In genomic region chr3:150546226-150547044, GRCh38 we compare ENCODE assay signal across 8 cellular contexts. TPM values are rescaled to one million over a fixed set of nuclear protein-coding genes. Genes with fewer than 3 reads are reported as not detected.
A peak's percentile ranks its signal among the peaks of the same experiment; 100 is the strongest.
DNase-seq lines count a peak whose midpoint lies in the region; ATAC-seq, FAIRE-seq and TF ChIP-seq lines count a peak whose summit lies in the region.

TSS of gene EIF2A (plus strand) at chr3:150546787. CDS start at chr3:150546803, 16 bp downstream.
TSS of gene SERP1 (minus strand) at chr3:150546496. CDS start at chr3:150546135, 361 bp downstream.

- POLR2A ChIA-PET in activated CD4-positive, alpha-beta memory T cell treated with anti-CD3 and anti-CD28 coated beads for 36 hours (lab: Charles Lee) = interaction anchor here (0.6 to 4.8 kb wide), 6 partner anchors 56 to 1685 kb away, joined by 4 to 74 read pairs (median 8); partner anchors contain the start of genes SELENOT, SIAH2 and TSC22D2
- POLR2A ChIA-PET in HepG2 (lab: Yijun Ruan, JAX) = interaction anchor here (0.7 to 2.8 kb wide), 15 partner anchors 9 to 233 kb away, joined by 3 to 21 read pairs (median 3); partner anchors contain the start of genes ERICH6, SELENOT, SIAH2 and TSC22D2

- CTCF ChIA-PET in activated CD4-positive, alpha-beta memory T cell treated with anti-CD3 and anti-CD28 coated beads for 36 hours (lab: Charles Lee) = interaction anchor here (0.7 to 1.6 kb wide), 3 partner anchors 18 to 192 kb away, joined by 3 to 4 read pairs (median 4); no protein-coding TSS in a partner anchor
- CTCF ChIA-PET in HepG2 (lab: Yijun Ruan, JAX; ENCODE audit: low intra/inter-chr PET ratio, low total read pairs) = no interaction called here

- H3K27me3 ChIP-seq in HepG2 (ENCODE audit: control insufficient read depth in 1 of 2, insufficient read depth in 2 of 2, low read length in 2 of 2) = peaks cover 0 to 7% of the 10 kb centered on the region in 2 experiments; a peak in 1 of 5 replicates

- TF ChIP-seq CTCF in HepG2 (CRISPR knock-in tag; IDR thresholded peaks at IDR 0.05) = peak; percentile 11; the same call in 1 of the 2 replicates

- DNase-seq in CD1c-positive myeloid dendritic cell (ENCODE audit: extremely low spot score) = peak; percentile 100
- DNase-seq in NCI-H82 treated with DMSO at 0.1 percent for 48 hours (lab: John Stamatoyannopoulos, UW; ENCODE audit: unreplicated experiment) = peak; percentile 91
- peak; percentile 100 for DNase-seq in activated CD4-positive, alpha-beta memory T cell treated with anti-CD3 and anti-CD28 coated beads for 36 hours
- DNase-seq in dermis microvascular lymphatic vessel endothelial cell (ENCODE audit: low read depth in 2 of 2) = peak; percentile 99
- DNase-seq in HepG2 (ENCODE audit: low spot score) = peak; percentile 97
- DNase-seq in stimulated activated CD4-positive, alpha-beta T cell treated with anti-CD3 and anti-CD28 coated beads, Interleukin-4, amount 100 ng/mL, for 1 hour = peak; percentile 99

- peaks cover 58% of the 10 kb centered on the region for H3K4me1 Mint-ChIP-seq in activated CD4-positive, alpha-beta memory T cell treated with anti-CD3 and anti-CD28 coated beads for 36 hours (ENCODE audit: low read depth)

- peaks cover 83% of the 10 kb centered on the region for H3K79me2 ChIP-seq in HepG2 (ENCODE audit: insufficient read depth, low read length)

- peak in 1 of 2 experiments; percentile 13; a peak in 1 of 4 replicates for TF ChIP-seq EP300 in HepG2 (IDR thresholded peaks at IDR 0.05; ENCODE audit: low read depth in 2 of 2, low read length in 2 of 2)
- no peak; the same call in 1 of the 2 replicates for TF ChIP-seq EP300 in HepG2 (CRISPR knock-in tag; IDR thresholded peaks at IDR 0.05; ENCODE audit: borderline replicate concordance)

- peak within 1 kb of the TSS; percentile 97 for H3K27ac ChIP-seq in HepG2 (ENCODE audit: extremely low read length, insufficient read depth, low read length)

- ATAC-seq in GM19438 (IDR thresholded peaks at IDR 0.05; ENCODE audit: low read depth, unreplicated experiment) (peak; percentile 91), HG03575 (IDR thresholded peaks at IDR 0.05; ENCODE audit: extremely low read depth, insufficient number of reproducible peaks, low FRiP score, unreplicated experiment) (peak; percentile 73), HepG2 (peak; percentile 98)

- H3K9me3 ChIP-seq in HepG2 (ENCODE audit: low read length) = no peaks in the 10 kb centered on the region

- H3K9ac ChIP-seq in HepG2 (ENCODE audit: insufficient read depth, low read depth, low read length) = peak within 1 kb of the TSS; percentile 99

- H4K20me1 ChIP-seq in HepG2 (ENCODE audit: insufficient read depth, low read length) = peaks cover 17% of the 10 kb centered on the region; the same call in 1 of the 2 replicates

- peaks cover 60% of the 10 kb centered on the region for H3K4me1 ChIP-seq in HepG2 (ENCODE audit: insufficient read depth, low read length)

- H3K4me2 ChIP-seq in HepG2 (ENCODE audit: low read depth, low read length) = peak within 1 kb of the TSS; percentile 74

- intact Hi-C loops in activated CD4-positive, alpha-beta memory T cell treated with anti-CD3 and anti-CD28 coated beads for 36 hours (cut with micrococcal nuclease) = loop anchor here (1.0 to 10.0 kb wide), 13 partner anchors 36 to 738 kb away; partner anchors contain the start of genes ERICH6, MED12L, PFN2 and SELENOT
- intact Hi-C loops in HepG2 (cut with micrococcal nuclease; ENCODE audit: unreplicated experiment) = loop anchor here (5.0 to 10.0 kb wide), 2 partner anchors 134 to 158 kb away; partner anchors contain the start of gene ERICH6

- under 1% methylated on average over 25 of the region's 86 CpGs for WGBS in HepG2 (ENCODE audit: low lambda C conversion rate)

- peak; percentile 93 to 97 for TF ChIP-seq POLR2A in HepG2 (IDR thresholded peaks at IDR 0.05; ENCODE audit: insufficient read depth in 1 of 2, low read depth in 2 of 2, low read length in 2 of 2)

- in situ Hi-C loops in HepG2 (cut with HindIII; ENCODE audit: extremely low pct_ligation_motif_present, low pct_unique_long_range_greater_than_20kb) = loop anchor here (5.0 kb wide), 1 partner anchor 56 kb away; the partner anchor contains the start of gene SELENOT

- peak within 1 kb of the TSS; percentile 94 to 99 (median 97) for H3K4me3 ChIP-seq in HepG2 (replicated peaks in 1 of 3; ENCODE audit: insufficient read depth in 1 of 3, low read depth in 2 of 3, low read length in 3 of 3)

- H3K36me3 ChIP-seq in HepG2 (replicated peaks in 1 of 2; ENCODE audit: control insufficient read depth in 1 of 2, insufficient read depth in 2 of 2, low read length in 2 of 2) = peaks cover 2 to 21% of the 10 kb centered on the region in 2 experiments; a peak in 4 of 5 replicates

- peak within 1 kb of the TSS; percentile 75 for H2AFZ ChIP-seq in HepG2 (ENCODE audit: low read length)

- H3K36me3 Mint-ChIP-seq in activated CD4-positive, alpha-beta memory T cell treated with anti-CD3 and anti-CD28 coated beads for 36 hours = peaks cover 45% of the 10 kb centered on the region

- peak within 1 kb of the TSS; percentile 99 for H3K4me3 Mint-ChIP-seq in activated CD4-positive, alpha-beta memory T cell treated with anti-CD3 and anti-CD28 coated beads for 36 hours

- H3K9me3 Mint-ChIP-seq in activated CD4-positive, alpha-beta memory T cell treated with anti-CD3 and anti-CD28 coated beads for 36 hours = no peaks in the 10 kb centered on the region

- peak; percentile 57; the same call in 1 of the 2 replicates for TF ChIP-seq RAD21 in HepG2 (CRISPR knock-in tag; IDR thresholded peaks at IDR 0.05)

- H3K27me3 Mint-ChIP-seq in activated CD4-positive, alpha-beta memory T cell treated with anti-CD3 and anti-CD28 coated beads for 36 hours = no peaks in the 10 kb centered on the region

- peak; percentile 83 for FAIRE-seq in HepG2 (lab: Jason Lieb, UNC)

- H3K27ac Mint-ChIP-seq in activated CD4-positive, alpha-beta memory T cell treated with anti-CD3 and anti-CD28 coated beads for 36 hours = peak within 1 kb of the TSS; percentile 96

- BruUV-seq in HepG2 (replicated peaks; lab: Mats Ljungman, UMichigan) = no TSS peak

TF ChIP-seq in HepG2, 621 proteins besides CTCF, POLR2A, EP300 and RAD21 (continues in another document):
- peak; percentile 64; the same call in 1 of the 2 replicates for TF ChIP-seq MIER3 (CRISPR knock-in tag; IDR thresholded peaks at IDR 0.05; ENCODE audit: borderline replicate concordance)

RNA-seq across cellular contexts. Expression of gene EIF2A, which starts in this region (rescaled TPM):
- total RNA-seq in activated CD4-positive, alpha-beta memory T cell treated with anti-CD3 and anti-CD28 coated beads for 36 hours = 100 to 1,000 TPM; 131 to 137 TPM
- 165 and 216 TPM in 2 replicates for total RNA-seq in dermis microvascular lymphatic vessel endothelial cell
- 124 and 181 TPM in 2 replicates for total RNA-seq in HepG2 (2016; rRNA removed; fragmentation: Illumina TruSeq; extraction: Trizol)
- 107 and 124 TPM in 2 replicates for total RNA-seq in HepG2 (2016; cell fraction: cytosol; rRNA removed; fragmentation: Illumina TruSeq; extraction: Trizol; ENCODE audit: low read depth)
- total RNA-seq in HepG2 (2016; cell fraction: insoluble cytoplasmic fraction; rRNA removed; fragmentation: Illumina TruSeq; extraction: Trizol) = 129 and 176 TPM in 2 replicates
- 181 and 205 TPM in 2 replicates for total RNA-seq in HepG2 (2016; cell fraction: membrane; rRNA removed; fragmentation: Illumina TruSeq; extraction: Trizol)
- total RNA-seq in HepG2 (2016; cell fraction: nucleus; rRNA removed; fragmentation: Illumina TruSeq; extraction: Trizol) = 96.9 and 98.8 TPM in 2 replicates
- polyA plus RNA-seq in HepG2 (2011; rRNA removed) = 90.5 and 139 TPM in 2 replicates
- 126 and 136 TPM in 2 replicates for polyA plus RNA-seq in HepG2 (2011; cell fraction: cytosol; rRNA removed)
- polyA plus RNA-seq in HepG2 (2011; cell fraction: nucleus; rRNA removed) = 75.2 and 76.2 TPM in 2 replicates
- 133 and 143 TPM in 2 replicates for polyA plus RNA-seq in HepG2 (2012)
- polyA plus RNA-seq in HepG2 (2016; cell fraction: cytosol; fragmentation: Illumina TruSeq; extraction: Trizol; ENCODE audit: low read depth) = 83.6 and 86.7 TPM in 2 replicates
- polyA plus RNA-seq in HepG2 (2016; cell fraction: insoluble cytoplasmic fraction; fragmentation: Illumina TruSeq; extraction: Trizol; ENCODE audit: low read depth) = 148 and 159 TPM in 2 replicates
- 122 and 150 TPM in 2 replicates for polyA plus RNA-seq in HepG2 (2016; cell fraction: membrane; fragmentation: Illumina TruSeq; extraction: Trizol; ENCODE audit: low read depth)
- polyA plus RNA-seq in HepG2 (2016; cell fraction: nucleus; fragmentation: Illumina TruSeq; extraction: Trizol; ENCODE audit: insufficient read depth, low read depth) = 123 and 128 TPM in 2 replicates
- polyA minus RNA-seq in HepG2 (2011; rRNA and poly(A)+ RNA removed; ENCODE audit: low replicate concordance) = 53.6 and 75.5 TPM in 2 replicates
- 112 and 145 TPM in 2 replicates for polyA minus RNA-seq in HepG2 (2011; cell fraction: cytosol; rRNA and poly(A)+ RNA removed)
- polyA minus RNA-seq in HepG2 (2011; cell fraction: nucleus; rRNA and poly(A)+ RNA removed) = 134 and 155 TPM in 2 replicates

RNA-seq across cellular contexts. Expression of gene SERP1, which starts in this region (rescaled TPM):
- total RNA-seq in activated CD4-positive, alpha-beta memory T cell treated with anti-CD3 and anti-CD28 coated beads for 36 hours = 100 to 1,000 TPM; 100 to 111 TPM
- total RNA-seq in dermis microvascular lymphatic vessel endothelial cell (97.2 and 130 TPM in 2 replicates), HepG2 (2016; rRNA removed; fragmentation: Illumina TruSeq; extraction: Trizol) (95.0 and 108 TPM in 2 replicates)
- 22.2 and 26.3 TPM in 2 replicates for total RNA-seq in HepG2 (2016; cell fraction: cytosol; rRNA removed; fragmentation: Illumina TruSeq; extraction: Trizol; ENCODE audit: low read depth)
- total RNA-seq in HepG2 (2016; cell fraction: insoluble cytoplasmic fraction; rRNA removed; fragmentation: Illumina TruSeq; extraction: Trizol) = 93.6 and 108 TPM in 2 replicates
- 57.6 and 60.7 TPM in 2 replicates for total RNA-seq in HepG2 (2016; cell fraction: membrane; rRNA removed; fragmentation: Illumina TruSeq; extraction: Trizol)
- total RNA-seq in HepG2 (2016; cell fraction: nucleus; rRNA removed; fragmentation: Illumina TruSeq; extraction: Trizol) = 58.9 and 66.1 TPM in 2 replicates
- 51.5 and 61.2 TPM in 2 replicates for polyA plus RNA-seq in HepG2 (2011; rRNA removed)
- polyA plus RNA-seq in HepG2 (2011; cell fraction: cytosol; rRNA removed) = 46.7 and 75.3 TPM in 2 replicates
- 65.0 and 72.2 TPM in 2 replicates for polyA plus RNA-seq in HepG2 (2011; cell fraction: nucleus; rRNA removed)
- polyA plus RNA-seq in HepG2 (2012) = 73.8 and 75.7 TPM in 2 replicates
- polyA plus RNA-seq in HepG2 (2016; cell fraction: cytosol; fragmentation: Illumina TruSeq; extraction: Trizol; ENCODE audit: low read depth) = 27.5 and 29.5 TPM in 2 replicates
- 132 and 136 TPM in 2 replicates for polyA plus RNA-seq in HepG2 (2016; cell fraction: insoluble cytoplasmic fraction; fragmentation: Illumina TruSeq; extraction: Trizol; ENCODE audit: low read depth)
- polyA plus RNA-seq in HepG2 (2016; cell fraction: membrane; fragmentation: Illumina TruSeq; extraction: Trizol; ENCODE audit: low read depth) = 45.6 and 47.4 TPM in 2 replicates
- polyA plus RNA-seq in HepG2 (2016; cell fraction: nucleus; fragmentation: Illumina TruSeq; extraction: Trizol; ENCODE audit: insufficient read depth, low read depth) = 69.2 and 72.9 TPM in 2 replicates
- 42.6 and 90.0 TPM in 2 replicates for polyA minus RNA-seq in HepG2 (2011; rRNA and poly(A)+ RNA removed; ENCODE audit: low replicate concordance)
- 66.9 and 87.4 TPM in 2 replicates for polyA minus RNA-seq in HepG2 (2011; cell fraction: cytosol; rRNA and poly(A)+ RNA removed)
- polyA minus RNA-seq in HepG2 (2011; cell fraction: nucleus; rRNA and poly(A)+ RNA removed) = 99.8 and 106 TPM in 2 replicates

Comparison
In these comparisons a context has a peak if more than half of its experiments do, and no peak if none do; other contexts are left out.
1. Peak in every context shown above with its lines: DNase-seq, ATAC-seq, H3K4me3 ChIP-seq and H3K27ac ChIP-seq.